Comparison of ENCODE assay signal across 9 cellular contexts in the genomic region with DNA sequence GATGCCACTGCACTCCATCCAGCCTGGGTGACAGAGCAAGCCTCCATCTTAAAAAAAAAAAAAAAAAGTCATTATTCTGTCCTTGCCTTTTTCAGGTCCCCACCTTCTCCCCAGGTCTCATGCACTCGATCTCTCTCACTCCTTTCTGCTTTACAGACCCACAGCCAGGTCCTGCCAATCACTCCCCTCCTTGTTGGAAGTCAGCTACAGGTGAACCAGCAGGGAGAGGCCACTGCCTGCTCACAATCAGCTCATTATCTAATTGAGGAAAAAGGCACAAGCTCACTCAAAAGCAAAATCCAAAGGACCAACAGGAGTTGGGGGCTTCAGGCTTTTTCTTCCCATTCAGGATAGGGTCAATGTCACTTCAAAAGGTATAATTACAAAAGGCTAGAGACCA. TPM values are rescaled to one million over a fixed set of nuclear protein-coding genes. Genes with fewer than 3 reads are reported as not detected.
A peak's percentile ranks its signal among the peaks of the same experiment; 100 is the strongest.
DNase-seq lines count a peak whose midpoint lies in the region; ATAC-seq lines count a peak whose summit lies in the region.
"Had no signal": no experiment of that assay in that cellular context is flagged by ENCODE, and none has a peak within 500 bp of the region (broad histone marks: within the 10 kb centered on the region; RNA-seq: fewer than 3 reads in every experiment).

No MANE protein-coding gene starts in this region.

- peak overlapping the region; percentile 87 for H3K4me3 ChIP-seq in ACC112 (ENCODE audit: low read depth, low read length)
- peak overlapping the region; percentile 97 for H3K4me3 ChIP-seq in HUES48 (ENCODE audit: low read depth, low read length)
- H3K4me3 ChIP-seq in naive thymus-derived CD4-positive, alpha-beta T cell (ENCODE audit: low read length) = peak overlapping the region; percentile 77

- H3K4me1 ChIP-seq in ACC112 (ENCODE audit: control insufficient read depth, insufficient read depth, low read length, unreplicated experiment) (peaks cover 22% of the 10 kb centered on the region), HUES48 (ENCODE audit: control insufficient read depth, insufficient read depth, low read length) (peaks cover 40% of the 10 kb centered on the region)
- H3K4me1 ChIP-seq in naive thymus-derived CD4-positive, alpha-beta T cell (ENCODE audit: control insufficient read depth in 2 of 2, insufficient read depth in 2 of 2, low read length in 2 of 2) = peaks cover 24 to 32% of the 10 kb centered on the region in 2 donors

- no peak overlapping the region for H3K9ac ChIP-seq in HUES48 (ENCODE audit: low read depth, low read length)

- no peak overlapping the region for H2AFZ ChIP-seq in ACC112 (ENCODE audit: low read length, unreplicated experiment)

- no peaks in the 10 kb centered on the region for H3K27me3 ChIP-seq in ACC112 (ENCODE audit: insufficient read depth, low read length)
- no peaks in the 10 kb centered on the region for H3K27me3 ChIP-seq in HUES48 (ENCODE audit: control insufficient read depth, insufficient read depth, low read length)
- H3K27me3 ChIP-seq in naive thymus-derived CD4-positive, alpha-beta T cell (ENCODE audit: control insufficient read depth in 2 of 2, insufficient read depth in 2 of 2, low read length in 2 of 2) = no peaks in the 10 kb centered on the region

- peaks cover 11% of the 10 kb centered on the region for H3K36me3 Mint-ChIP-seq in central memory CD8-positive, alpha-beta T cell (ENCODE audit: insufficient read depth)
- H3K36me3 Mint-ChIP-seq in naive thymus-derived CD4-positive, alpha-beta T cell = peaks cover 0 to 34% (median 14%) of the 10 kb centered on the region in 5 donors

- intact Hi-C loops in naive thymus-derived CD4-positive, alpha-beta T cell (cut with micrococcal nuclease) = loop anchor here in 1 of 2 donors (5.0 to 10.0 kb wide), 2 partner anchors 76 to 582 kb away; no protein-coding TSS in a partner anchor

- no peaks in the 10 kb centered on the region for H3K9me3 Mint-ChIP-seq in central memory CD8-positive, alpha-beta T cell
- peaks cover 0 to 6% (median 0%) of the 10 kb centered on the region in 11 donors for H3K9me3 Mint-ChIP-seq in naive thymus-derived CD4-positive, alpha-beta T cell

- H3K4me1 Mint-ChIP-seq in central memory CD8-positive, alpha-beta T cell = peaks cover 59% of the 10 kb centered on the region
- H3K4me1 Mint-ChIP-seq in naive thymus-derived CD4-positive, alpha-beta T cell = peaks cover 31 to 70% (median 64%) of the 10 kb centered on the region in 7 donors

- H3K79me2 ChIP-seq in ACC112 (ENCODE audit: control insufficient read depth, insufficient read depth, low read length, unreplicated experiment) = peaks cover 60% of the 10 kb centered on the region

- H3K27ac ChIP-seq in ACC112 (ENCODE audit: low read depth, low read length) = peak overlapping the region; percentile 81
- H3K27ac ChIP-seq in HUES48 (ENCODE audit: low read depth, low read length) = peak overlapping the region; percentile 32
- H3K27ac ChIP-seq in naive thymus-derived CD4-positive, alpha-beta T cell (ENCODE audit: low read depth, low read length) = no peak overlapping the region

- POLR2A ChIA-PET in naive thymus-derived CD4-positive, alpha-beta T cell (lab: Charles Lee) = interaction anchor here (1.1 to 4.7 kb wide), 2 partner anchors 12 to 14 kb away, joined by 4 to 30 read pairs; a partner anchor contains a TSS

- no peaks in the 10 kb centered on the region for H3K9me3 ChIP-seq in HUES48 (ENCODE audit: control insufficient read depth, insufficient read depth, low read length)
- H3K9me3 ChIP-seq in naive thymus-derived CD4-positive, alpha-beta T cell (ENCODE audit: control insufficient read depth in 2 of 3, low read length in 3 of 3) = no peaks in the 10 kb centered on the region

- CTCF ChIA-PET in naive thymus-derived CD4-positive, alpha-beta T cell (lab: Charles Lee) = interaction anchor here (0.7 kb wide), 1 partner anchor 425 kb away, joined by 4 read pairs; no protein-coding TSS in a partner anchor

- no peaks in the 10 kb centered on the region for H3K27me3 Mint-ChIP-seq in central memory CD8-positive, alpha-beta T cell
- no peaks in the 10 kb centered on the region for H3K27me3 Mint-ChIP-seq in naive thymus-derived CD4-positive, alpha-beta T cell

- no peak overlapping the region for H3K27ac Mint-ChIP-seq in central memory CD8-positive, alpha-beta T cell (ENCODE audit: low read depth)
- peak overlapping the region in 6 of 9 donors; percentile 18 to 88 (median 82) for H3K27ac Mint-ChIP-seq in naive thymus-derived CD4-positive, alpha-beta T cell

- no peak for DNase-seq in central memory CD8-positive, alpha-beta T cell (ENCODE audit: low spot score in 2 of 2)
- no peak for DNase-seq in naive thymus-derived CD4-positive, alpha-beta T cell
- DNase-seq in GF-D8 (lab: John Stamatoyannopoulos, UW) = no peak
- no peak for DNase-seq in stimulated activated CD4-positive, alpha-beta T cell treated with anti-CD3 and anti-CD28 coated beads, Interleukin-4, amount 100 ng/mL, for 24 hours
- DNase-seq in 8988T = no peak
- DNase-seq: NCI-H2029 treated with DMSO at 0.1 percent for 48 hours had no signal

- H3K4me3 Mint-ChIP-seq in central memory CD8-positive, alpha-beta T cell = peak overlapping the region; percentile 90
- H3K4me3 Mint-ChIP-seq in naive thymus-derived CD4-positive, alpha-beta T cell = peak overlapping the region; percentile 88 to 98 (median 92)

- H3K36me3 ChIP-seq in ACC112 (ENCODE audit: insufficient read depth, low read length) (peaks cover 10% of the 10 kb centered on the region; the same call in 1 of the 2 replicates), HUES48 (ENCODE audit: control insufficient read depth, insufficient read depth, low read length) (no peaks in the 10 kb centered on the region)
- peaks cover 0 to 11% (median 0%) of the 10 kb centered on the region in 3 experiments for H3K36me3 ChIP-seq in naive thymus-derived CD4-positive, alpha-beta T cell (ENCODE audit: control insufficient read depth in 2 of 3, insufficient read depth in 3 of 3, low read length in 3 of 3)

- ATAC-seq in central memory CD8-positive, alpha-beta T cell (replicated peaks; ENCODE audit: extremely low read depth, poor library complexity, severe bottlenecking) = no peak
- ATAC-seq in naive thymus-derived CD4-positive, alpha-beta T cell = no peak
- no peak for ATAC-seq in GM21528 (IDR thresholded peaks at IDR 0.05; ENCODE audit: low FRiP score, unreplicated experiment)

RNA-seq across cellular contexts. Expression of a gene that starts 2.0 kb away (rescaled TPM):
- 10 to 100 TPM; 25.3 to 80.1 (median 29.9) TPM for total RNA-seq in naive thymus-derived CD4-positive, alpha-beta T cell
- polyA plus RNA-seq in naive thymus-derived CD4-positive, alpha-beta T cell = 10 to 100 TPM; 13.9 to 15.0 TPM

RNA-seq across cellular contexts. Expression of a gene that starts 14.1 kb away (rescaled TPM):
- total RNA-seq in naive thymus-derived CD4-positive, alpha-beta T cell = 10 to 100 TPM; 18.0 to 31.2 (median 26.8) TPM
- 10 to 100 TPM; 33.1 to 36.2 TPM for polyA plus RNA-seq in naive thymus-derived CD4-positive, alpha-beta T cell
